In the genomic region with DNA sequence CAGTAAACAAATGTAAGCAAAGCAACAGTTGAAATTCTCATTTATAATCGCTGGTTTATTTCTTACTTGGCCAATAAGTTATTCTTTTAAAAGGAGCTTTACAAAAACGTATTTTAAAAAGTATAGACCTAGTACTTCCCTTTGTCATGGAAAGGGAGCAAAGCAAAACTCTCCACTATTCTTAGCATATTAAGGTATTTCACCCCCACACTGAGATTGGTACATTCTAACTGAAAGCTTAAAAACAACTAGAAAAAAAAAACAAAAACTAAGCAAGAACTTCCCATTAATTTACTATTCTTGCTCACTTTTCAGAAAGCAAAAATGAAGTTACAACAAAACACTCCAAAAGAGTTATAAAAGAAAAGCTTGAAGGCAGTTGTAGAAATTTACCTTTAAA, we compare ENCODE assay signal across 1 cellular context.
TF ChIP-seq lines count a peak whose summit lies in the region.

No MANE protein-coding gene starts in this region.

TF ChIP-seq in GM23338, 12 proteins besides CTCF, POLR2A, EP300 and RAD21 (continued from another document):
- TF ChIP-seq, protein P1, sequence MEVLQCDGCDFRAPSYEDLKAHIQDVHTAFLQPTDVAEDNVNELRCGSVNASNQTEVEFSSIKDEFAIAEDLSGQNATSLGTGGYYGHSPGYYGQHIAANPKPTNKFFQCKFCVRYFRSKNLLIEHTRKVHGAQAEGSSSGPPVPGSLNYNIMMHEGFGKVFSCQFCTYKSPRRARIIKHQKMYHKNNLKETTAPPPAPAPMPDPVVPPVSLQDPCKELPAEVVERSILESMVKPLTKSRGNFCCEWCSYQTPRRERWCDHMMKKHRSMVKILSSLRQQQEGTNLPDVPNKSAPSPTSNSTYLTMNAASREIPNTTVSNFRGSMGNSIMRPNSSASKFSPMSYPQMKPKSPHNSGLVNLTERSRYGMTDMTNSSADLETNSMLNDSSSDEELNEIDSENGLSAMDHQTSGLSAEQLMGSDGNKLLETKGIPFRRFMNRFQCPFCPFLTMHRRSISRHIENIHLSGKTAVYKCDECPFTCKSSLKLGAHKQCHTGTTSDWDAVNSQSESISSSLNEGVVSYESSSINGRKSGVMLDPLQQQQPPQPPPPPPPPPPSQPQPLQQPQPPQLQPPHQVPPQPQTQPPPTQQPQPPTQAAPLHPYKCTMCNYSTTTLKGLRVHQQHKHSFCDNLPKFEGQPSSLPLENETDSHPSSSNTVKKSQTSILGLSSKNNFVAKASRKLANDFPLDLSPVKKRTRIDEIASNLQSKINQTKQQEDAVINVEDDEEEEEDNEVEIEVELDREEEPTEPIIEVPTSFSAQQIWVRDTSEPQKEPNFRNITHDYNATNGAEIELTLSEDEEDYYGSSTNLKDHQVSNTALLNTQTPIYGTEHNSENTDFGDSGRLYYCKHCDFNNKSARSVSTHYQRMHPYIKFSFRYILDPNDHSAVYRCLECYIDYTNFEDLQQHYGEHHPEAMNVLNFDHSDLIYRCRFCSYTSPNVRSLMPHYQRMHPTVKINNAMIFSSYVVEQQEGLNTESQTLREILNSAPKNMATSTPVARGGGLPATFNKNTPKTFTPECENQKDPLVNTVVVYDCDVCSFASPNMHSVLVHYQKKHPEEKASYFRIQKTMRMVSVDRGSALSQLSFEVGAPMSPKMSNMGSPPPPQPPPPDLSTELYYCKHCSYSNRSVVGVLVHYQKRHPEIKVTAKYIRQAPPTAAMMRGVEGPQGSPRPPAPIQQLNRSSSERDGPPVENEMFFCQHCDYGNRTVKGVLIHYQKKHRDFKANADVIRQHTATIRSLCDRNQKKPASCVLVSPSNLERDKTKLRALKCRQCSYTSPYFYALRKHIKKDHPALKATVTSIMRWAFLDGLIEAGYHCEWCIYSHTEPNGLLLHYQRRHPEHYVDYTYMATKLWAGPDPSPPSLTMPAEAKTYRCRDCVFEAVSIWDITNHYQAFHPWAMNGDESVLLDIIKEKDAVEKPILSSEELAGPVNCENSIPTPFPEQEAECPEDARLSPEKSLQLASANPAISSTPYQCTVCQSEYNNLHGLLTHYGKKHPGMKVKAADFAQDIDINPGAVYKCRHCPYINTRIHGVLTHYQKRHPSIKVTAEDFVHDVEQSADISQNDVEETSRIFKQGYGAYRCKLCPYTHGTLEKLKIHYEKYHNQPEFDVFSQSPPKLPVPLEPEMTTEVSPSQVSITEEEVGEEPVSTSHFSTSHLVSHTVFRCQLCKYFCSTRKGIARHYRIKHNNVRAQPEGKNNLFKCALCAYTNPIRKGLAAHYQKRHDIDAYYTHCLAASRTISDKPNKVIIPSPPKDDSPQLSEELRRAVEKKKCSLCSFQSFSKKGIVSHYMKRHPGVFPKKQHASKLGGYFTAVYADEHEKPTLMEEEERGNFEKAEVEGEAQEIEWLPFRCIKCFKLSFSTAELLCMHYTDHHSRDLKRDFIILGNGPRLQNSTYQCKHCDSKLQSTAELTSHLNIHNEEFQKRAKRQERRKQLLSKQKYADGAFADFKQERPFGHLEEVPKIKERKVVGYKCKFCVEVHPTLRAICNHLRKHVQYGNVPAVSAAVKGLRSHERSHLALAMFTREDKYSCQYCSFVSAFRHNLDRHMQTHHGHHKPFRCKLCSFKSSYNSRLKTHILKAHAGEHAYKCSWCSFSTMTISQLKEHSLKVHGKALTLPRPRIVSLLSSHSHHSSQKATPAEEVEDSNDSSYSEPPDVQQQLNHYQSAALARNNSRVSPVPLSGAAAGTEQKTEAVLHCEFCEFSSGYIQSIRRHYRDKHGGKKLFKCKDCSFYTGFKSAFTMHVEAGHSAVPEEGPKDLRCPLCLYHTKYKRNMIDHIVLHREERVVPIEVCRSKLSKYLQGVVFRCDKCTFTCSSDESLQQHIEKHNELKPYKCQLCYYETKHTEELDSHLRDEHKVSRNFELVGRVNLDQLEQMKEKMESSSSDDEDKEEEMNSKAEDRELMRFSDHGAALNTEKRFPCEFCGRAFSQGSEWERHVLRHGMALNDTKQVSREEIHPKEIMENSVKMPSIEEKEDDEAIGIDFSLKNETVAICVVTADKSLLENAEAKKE (CRISPR knock-in tag; IDR thresholded peaks at IDR 0.05), result no peak
- TF ChIP-seq STAT1 (IDR thresholded peaks at IDR 0.05; ENCODE audit: unreplicated experiment), result no peak
- no peak for TF ChIP-seq ZNF331 (CRISPR knock-in tag; IDR thresholded peaks at IDR 0.05; ENCODE audit: low read depth)
- no peak for TF ChIP-seq JUNB (IDR thresholded peaks at IDR 0.05; ENCODE audit: unreplicated experiment)
- TF ChIP-seq POLR2AphosphoS5 (IDR thresholded peaks at IDR 0.05; ENCODE audit: low read depth), result no peak
- TF ChIP-seq, protein P2, sequence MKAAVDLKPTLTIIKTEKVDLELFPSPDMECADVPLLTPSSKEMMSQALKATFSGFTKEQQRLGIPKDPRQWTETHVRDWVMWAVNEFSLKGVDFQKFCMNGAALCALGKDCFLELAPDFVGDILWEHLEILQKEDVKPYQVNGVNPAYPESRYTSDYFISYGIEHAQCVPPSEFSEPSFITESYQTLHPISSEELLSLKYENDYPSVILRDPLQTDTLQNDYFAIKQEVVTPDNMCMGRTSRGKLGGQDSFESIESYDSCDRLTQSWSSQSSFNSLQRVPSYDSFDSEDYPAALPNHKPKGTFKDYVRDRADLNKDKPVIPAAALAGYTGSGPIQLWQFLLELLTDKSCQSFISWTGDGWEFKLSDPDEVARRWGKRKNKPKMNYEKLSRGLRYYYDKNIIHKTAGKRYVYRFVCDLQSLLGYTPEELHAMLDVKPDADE (IDR thresholded peaks at IDR 0.05), result no peak
- no peak for TF ChIP-seq EZH2 (IDR thresholded peaks at IDR 0.05; ENCODE audit: low read depth, unreplicated experiment)
